Comparison of ENCODE assay signal across 26 cellular contexts in genomic region chr6:144551339-144551738, GRCh38.
A peak's percentile ranks its signal among the peaks of the same experiment; 100 is the strongest.
DNase-seq lines count a peak whose midpoint lies in the region; ATAC-seq, FAIRE-seq and TF ChIP-seq lines count a peak whose summit lies in the region.
"Had no signal": no experiment of that assay in that cellular context is flagged by ENCODE, and none has a peak within 500 bp of the region (broad histone marks: within the 10 kb centered on the region; RNA-seq: fewer than 3 reads in every experiment).

No MANE protein-coding gene starts in this region.

- intact Hi-C loops in activated T-helper 1 cell treated with anti-CD3 and anti-CD28 coated beads, Interleukin-12 subunit alpha, Interleukin-12 subunit beta, Interleukin-2, Interleukin-4 antibody, amounts not matched to agents 30 ng/mL and 10 ng/mL and 1 ng/mL, durations not matched to agents 14 hours and 24 hours and 36 hours (cut with micrococcal nuclease) = no loop called here

- ATAC-seq in central memory CD8-positive, alpha-beta T cell (replicated peaks; ENCODE audit: extremely low read depth, poor library complexity, severe bottlenecking) = no peak
- no peak for ATAC-seq in natural killer cell treated with Interleukin-12 subunit alpha and Interleukin-12 subunit beta and Interleukin-15 and Interleukin-18, amount 100 ng/mL, for 72 hours

- no peak for FAIRE-seq in H54 (lab: Jason Lieb, UNC)
- FAIRE-seq: A204.1, D721Med, G401.6, GM12891, GM19239 had no signal

- no peak for DNase-seq in central memory CD8-positive, alpha-beta T cell (ENCODE audit: low spot score in 2 of 2)
- DNase-seq in natural killer cell treated with Interleukin-12 subunit alpha and Interleukin-12 subunit beta and Interleukin-15 and Interleukin-18, amount 100 ng/mL, for 72 hours (ENCODE audit: low spot score) = no peak
- DNase-seq in activated T-helper 1 cell treated with anti-CD3 and anti-CD28 coated beads, Interleukin-12 subunit alpha, Interleukin-12 subunit beta, Interleukin-2, Interleukin-4 antibody, amounts not matched to agents 30 ng/mL and 10 ng/mL and 1 ng/mL, durations not matched to agents 14 hours and 24 hours and 36 hours (ENCODE audit: low spot score) = no peak
- DNase-seq in NCI-H2029 treated with DMSO at 0.1 percent for 48 hours (lab: John Stamatoyannopoulos, UW) = no peak
- no peak for DNase-seq in NCI-H524 treated with DMSO at 0.1 percent for 48 hours (lab: John Stamatoyannopoulos, UW)
- DNase-seq in H54 (ENCODE audit: insufficient read length, low spot score) = no peak
- DNase-seq: 8988T; ACHN; BE2C; C1 segment of cervical spinal cord; Caco-2; Calu3; CD4-positive, alpha-beta memory T cell; CD4-positive, CD25-positive, alpha-beta regulatory T cell; CD8-positive, alpha-beta memory T cell; DMS79 treated with DMSO at 0.1 percent for 48 hours; GF-D8 had no signal

- peaks cover 69% of the 10 kb centered on the region for H3K36me3 Mint-ChIP-seq in central memory CD8-positive, alpha-beta T cell (ENCODE audit: insufficient read depth)
- H3K36me3 Mint-ChIP-seq in natural killer cell treated with Interleukin-12 subunit alpha and Interleukin-12 subunit beta and Interleukin-15 and Interleukin-18, amount 100 ng/mL, for 72 hours = peaks cover 30% of the 10 kb centered on the region
- H3K36me3 Mint-ChIP-seq in activated T-helper 1 cell treated with anti-CD3 and anti-CD28 coated beads, Interleukin-12 subunit alpha, Interleukin-12 subunit beta, Interleukin-2, Interleukin-4 antibody, amounts not matched to agents 30 ng/mL and 10 ng/mL and 1 ng/mL, durations not matched to agents 14 hours and 24 hours and 36 hours (ENCODE audit: low read depth) = peaks cover 46% of the 10 kb centered on the region

- peaks cover 6% of the 10 kb centered on the region for H3K4me1 Mint-ChIP-seq in central memory CD8-positive, alpha-beta T cell
- peaks cover 18 to 22% of the 10 kb centered on the region in 2 donors for H3K4me1 Mint-ChIP-seq in natural killer cell treated with Interleukin-12 subunit alpha and Interleukin-12 subunit beta and Interleukin-15 and Interleukin-18, amount 100 ng/mL, for 72 hours (ENCODE audit: low read depth in 2 of 2)
- no peaks in the 10 kb centered on the region for H3K4me1 Mint-ChIP-seq in activated T-helper 1 cell treated with anti-CD3 and anti-CD28 coated beads, Interleukin-12 subunit alpha, Interleukin-12 subunit beta, Interleukin-2, Interleukin-4 antibody, amounts not matched to agents 30 ng/mL and 10 ng/mL and 1 ng/mL, durations not matched to agents 14 hours and 24 hours and 36 hours (ENCODE audit: low read depth)
- H3K4me1 Mint-ChIP-seq: CD14-positive monocyte had no signal

- H3K27ac ChIP-seq in VCaP = peak overlapping the region; percentile 32; the same call in 1 of the 2 replicates
- H3K27ac ChIP-seq: BLaER1 had no signal

- peak overlapping the region; percentile 2 for H3K4me3 Mint-ChIP-seq in central memory CD8-positive, alpha-beta T cell
- H3K4me3 Mint-ChIP-seq in natural killer cell treated with Interleukin-12 subunit alpha and Interleukin-12 subunit beta and Interleukin-15 and Interleukin-18, amount 100 ng/mL, for 72 hours = no peak overlapping the region
- no peak overlapping the region for H3K4me3 Mint-ChIP-seq in activated T-helper 1 cell treated with anti-CD3 and anti-CD28 coated beads, Interleukin-12 subunit alpha, Interleukin-12 subunit beta, Interleukin-2, Interleukin-4 antibody, amounts not matched to agents 30 ng/mL and 10 ng/mL and 1 ng/mL, durations not matched to agents 14 hours and 24 hours and 36 hours
- H3K4me3 Mint-ChIP-seq: CD14-positive monocyte; CD4-positive, alpha-beta memory T cell; CD4-positive, CD25-positive, alpha-beta regulatory T cell; CD8-positive, alpha-beta memory T cell had no signal

- no peaks in the 10 kb centered on the region for H3K27me3 Mint-ChIP-seq in central memory CD8-positive, alpha-beta T cell
- H3K27me3 Mint-ChIP-seq in natural killer cell treated with Interleukin-12 subunit alpha and Interleukin-12 subunit beta and Interleukin-15 and Interleukin-18, amount 100 ng/mL, for 72 hours = no peaks in the 10 kb centered on the region
- no peaks in the 10 kb centered on the region for H3K27me3 Mint-ChIP-seq in activated T-helper 1 cell treated with anti-CD3 and anti-CD28 coated beads, Interleukin-12 subunit alpha, Interleukin-12 subunit beta, Interleukin-2, Interleukin-4 antibody, amounts not matched to agents 30 ng/mL and 10 ng/mL and 1 ng/mL, durations not matched to agents 14 hours and 24 hours and 36 hours (ENCODE audit: insufficient read depth)
- H3K27me3 Mint-ChIP-seq: CD4-positive, alpha-beta memory T cell; CD4-positive, CD25-positive, alpha-beta regulatory T cell; CD8-positive, alpha-beta memory T cell had no signal

- no peak overlapping the region for H3K27ac Mint-ChIP-seq in central memory CD8-positive, alpha-beta T cell (ENCODE audit: low read depth)
- H3K27ac Mint-ChIP-seq in natural killer cell treated with Interleukin-12 subunit alpha and Interleukin-12 subunit beta and Interleukin-15 and Interleukin-18, amount 100 ng/mL, for 72 hours = peak overlapping the region; percentile 34 to 80
- no peak overlapping the region for H3K27ac Mint-ChIP-seq in activated T-helper 1 cell treated with anti-CD3 and anti-CD28 coated beads, Interleukin-12 subunit alpha, Interleukin-12 subunit beta, Interleukin-2, Interleukin-4 antibody, amounts not matched to agents 30 ng/mL and 10 ng/mL and 1 ng/mL, durations not matched to agents 14 hours and 24 hours and 36 hours
- H3K27ac Mint-ChIP-seq: CD4-positive, CD25-positive, alpha-beta regulatory T cell had no signal

- no peak for TF ChIP-seq POLR2A in H54 (IDR thresholded peaks at IDR 0.05; ENCODE audit: low read depth, low read length)

- no peaks in the 10 kb centered on the region for H3K9me3 Mint-ChIP-seq in central memory CD8-positive, alpha-beta T cell
- peaks cover 3% of the 10 kb centered on the region for H3K9me3 Mint-ChIP-seq in natural killer cell treated with Interleukin-12 subunit alpha and Interleukin-12 subunit beta and Interleukin-15 and Interleukin-18, amount 100 ng/mL, for 72 hours
- no peaks in the 10 kb centered on the region for H3K9me3 Mint-ChIP-seq in activated T-helper 1 cell treated with anti-CD3 and anti-CD28 coated beads, Interleukin-12 subunit alpha, Interleukin-12 subunit beta, Interleukin-2, Interleukin-4 antibody, amounts not matched to agents 30 ng/mL and 10 ng/mL and 1 ng/mL, durations not matched to agents 14 hours and 24 hours and 36 hours
- H3K9me3 Mint-ChIP-seq: CD4-positive, alpha-beta memory T cell; CD4-positive, CD25-positive, alpha-beta regulatory T cell; CD8-positive, alpha-beta memory T cell had no signal

- TF ChIP-seq CTCF in LNCAP (IDR thresholded peaks at IDR 0.05) = 0 out of 2 replicates have a peak, but pooled peaks have one; percentile 8
- TF ChIP-seq CTCF in VCaP (conservative IDR thresholded peaks at IDR 0.05) = no peak

Comparison
In these comparisons a context has a peak if more than half of its experiments do, and no peak if none do; other contexts are left out.
1. H3K27ac Mint-ChIP-seq: peak in natural killer cell treated with Interleukin-12 subunit alpha and Interleukin-12 subunit beta and Interleukin-15 and Interleukin-18, amount 100 ng/mL, for 72 hours (2 of 2); none in central memory CD8-positive, alpha-beta T cell (single experiment) and activated T-helper 1 cell treated with anti-CD3 and anti-CD28 coated beads, Interleukin-12 subunit alpha, Interleukin-12 subunit beta, Interleukin-2, Interleukin-4 antibody, amounts not matched to agents 30 ng/mL and 10 ng/mL and 1 ng/mL, durations not matched to agents 14 hours and 24 hours and 36 hours (single experiment).